In the genomic region with DNA sequence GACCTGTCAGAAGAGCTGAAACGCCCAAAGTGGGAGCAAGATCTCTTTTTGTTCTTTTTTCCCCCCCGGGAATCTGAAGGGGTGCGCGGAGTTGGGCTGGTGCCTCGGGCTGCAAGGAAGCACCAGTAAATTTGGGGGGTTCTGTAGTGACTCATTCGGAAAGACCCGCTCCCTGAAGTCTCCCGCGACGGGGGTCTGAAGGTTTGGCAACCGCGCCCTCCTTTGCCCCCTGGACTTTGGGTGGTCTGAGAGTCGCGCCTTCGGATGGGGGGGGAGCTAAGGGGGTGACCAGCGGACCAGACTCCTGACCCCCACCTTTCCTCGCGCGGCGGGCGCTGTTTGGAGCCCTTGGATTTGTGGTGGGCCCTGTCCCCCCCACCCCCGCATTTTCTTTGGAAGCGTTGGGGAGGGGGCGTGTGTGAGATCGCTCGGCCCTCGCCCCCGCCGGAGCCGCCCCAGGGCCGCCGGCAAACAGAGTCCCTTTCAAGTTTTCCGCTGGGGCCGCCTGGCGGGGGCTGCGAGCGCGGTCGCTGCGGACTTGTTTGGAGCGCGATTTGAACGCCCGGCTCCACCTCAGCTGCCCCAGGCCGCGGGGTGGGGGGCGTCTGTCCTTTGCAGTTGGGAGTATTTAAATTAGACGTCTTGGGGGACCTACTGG, we compare ENCODE assay signal across 8 cellular contexts. TPM values are rescaled to one million over a fixed set of nuclear protein-coding genes. Genes with fewer than 3 reads are reported as not detected.
DNase-seq lines count a peak whose midpoint lies in the region; ATAC-seq, FAIRE-seq and TF ChIP-seq lines count a peak whose summit lies in the region.

No MANE protein-coding gene starts in this region.

- H3K4me2 ChIP-seq in endothelial cell of umbilical vein (ENCODE audit: insufficient read depth, low read length), result peak overlapping the region; percentile 51

- CTCF ChIA-PET in endothelial cell of umbilical vein (lab: Charles Lee), result interaction anchor here (2.9 to 8.6 kb wide), 4 partner anchors 11 to 117 kb away, joined by 9 to 161 read pairs (median 56); no protein-coding TSS in a partner anchor

- peaks cover 0 to 2% (median 0%) of the 10 kb centered on the region in 9 donors for H3K9me3 Mint-ChIP-seq in naive thymus-derived CD8-positive, alpha-beta T cell

- H3K79me2 ChIP-seq in endothelial cell of umbilical vein (ENCODE audit: control insufficient read depth, insufficient read depth, low read length), result no peaks in the 10 kb centered on the region

- peaks cover 13 to 53% (median 29%) of the 10 kb centered on the region in 5 donors for H3K27me3 Mint-ChIP-seq in naive thymus-derived CD8-positive, alpha-beta T cell

- FAIRE-seq in endothelial cell of umbilical vein (lab: Jason Lieb, UNC), result no peak

- peaks cover 27% of the 10 kb centered on the region for H3K4me1 ChIP-seq in endothelial cell of umbilical vein (ENCODE audit: control insufficient read depth, extremely low read depth, insufficient read depth, low read length)

- dilution Hi-C loops in endothelial cell of umbilical vein (cut with MboI; ENCODE audit: extremely low pct_ligation_motif_present, low sequenced_read_pairs), result no loop called here

- no peaks in the 10 kb centered on the region for H4K20me1 ChIP-seq in endothelial cell of umbilical vein (replicated peaks; ENCODE audit: control insufficient read depth, extremely low read depth, insufficient read depth, low read length)

- peak overlapping the region; percentile 80 to 95 (median 90) for H3K4me3 Mint-ChIP-seq in naive thymus-derived CD8-positive, alpha-beta T cell

- no TSS peak for BruUV-seq in endothelial cell of umbilical vein (replicated peaks; lab: Mats Ljungman, UMichigan)

- peak overlapping the region in 6 of 10 donors; percentile 31 to 80 (median 52) for H3K27ac Mint-ChIP-seq in naive thymus-derived CD8-positive, alpha-beta T cell

- H3K9me3 ChIP-seq in SK-N-MC (ENCODE audit: low read depth, low read length), result no peaks in the 10 kb centered on the region
- no peaks in the 10 kb centered on the region for H3K9me3 ChIP-seq in endothelial cell of umbilical vein (replicated peaks; ENCODE audit: control insufficient read depth, insufficient read depth, low read length)

- POLR2A ChIA-PET in endothelial cell of umbilical vein (lab: Charles Lee), result no interaction called here
- POLR2A ChIA-PET in naive thymus-derived CD8-positive, alpha-beta T cell (lab: Charles Lee), result interaction anchor here (0.8 to 7.8 kb wide), 10 partner anchors 10 to 97 kb away, joined by 3 to 116 read pairs (median 4); a partner anchor contains a TSS

- in situ Hi-C loops in GM13977 (cut with MboI; ENCODE audit: low pct_unique_long_range_greater_than_20kb, low sequenced_read_pairs, unreplicated experiment), result no loop called here

- intact Hi-C loops in endothelial cell of umbilical vein (cut with micrococcal nuclease), result no loop called here

- ATAC-seq in naive thymus-derived CD8-positive, alpha-beta T cell, result no peak

- no peaks in the 10 kb centered on the region for H3K9me1 ChIP-seq in endothelial cell of umbilical vein (replicated peaks; ENCODE audit: control insufficient read depth, extremely low read depth, insufficient read depth, low read length)

- peaks cover 9 to 24% of the 10 kb centered on the region in 2 experiments for H3K27me3 ChIP-seq in endothelial cell of umbilical vein (ENCODE audit: control insufficient read depth in 2 of 2, insufficient read depth in 2 of 2, low read length in 2 of 2)

- H3K9ac ChIP-seq in SK-N-MC (ENCODE audit: insufficient read length) (peak overlapping the region; percentile 64), endothelial cell of umbilical vein (replicated peaks; ENCODE audit: extremely low read depth, insufficient read depth, low read length) (no peak overlapping the region)

- peaks cover 30 to 74% (median 58%) of the 10 kb centered on the region in 4 donors for H3K4me1 Mint-ChIP-seq in naive thymus-derived CD8-positive, alpha-beta T cell

- H3K4me3 ChIP-seq in SK-N-MC (peak overlapping the region; percentile 94), endothelial cell of umbilical vein (replicated peaks in 1 of 3; ENCODE audit: insufficient read depth in 1 of 3, low read depth in 1 of 3, low read length in 3 of 3) (peak overlapping the region; percentile 8 to 70 (median 33))

- TF ChIP-seq CTCF in GM13977 (IDR thresholded peaks at IDR 0.05; ENCODE audit: extremely low read depth, insufficient read depth, missing control alignments) (peak; percentile 50), endothelial cell of umbilical vein (IDR thresholded peaks at IDR 0.05; ENCODE audit: extremely low read depth in 1 of 2, insufficient read depth in 1 of 2, low read depth in 1 of 2, low read length in 2 of 2) (peak; percentile 14 to 58)

- no peak overlapping the region for H3K27ac ChIP-seq in SK-N-MC
- no peak overlapping the region for H3K27ac ChIP-seq in endothelial cell of umbilical vein (ENCODE audit: insufficient read depth, low read depth, low read length)

- H3K36me3 ChIP-seq in SK-N-MC (ENCODE audit: insufficient read depth, low read length) (no peaks in the 10 kb centered on the region), endothelial cell of umbilical vein (ENCODE audit: control insufficient read depth in 2 of 2, extremely low read depth in 1 of 2, insufficient read depth in 2 of 2, low read length in 2 of 2) (no peaks in the 10 kb centered on the region)

- peaks cover 0 to 3% (median 0%) of the 10 kb centered on the region in 3 donors for H3K36me3 Mint-ChIP-seq in naive thymus-derived CD8-positive, alpha-beta T cell

- DNase-seq in GM13977 (ENCODE audit: low spot score), result no peak
- no peak for DNase-seq in SK-N-MC (ENCODE audit: low read depth, low spot score)
- DNase-seq in endothelial cell of umbilical vein (ENCODE audit: low read depth, low spot score), result no peak
- peak in 1 of 10 donors; percentile 61 for DNase-seq in naive thymus-derived CD8-positive, alpha-beta T cell
- no peak for DNase-seq in effector CD8-positive, alpha-beta T cell (lab: John Stamatoyannopoulos, UW)
- no peak for DNase-seq in NCI-H1048 (lab: John Stamatoyannopoulos, UW)
- no peak for DNase-seq in AG20443 (ENCODE audit: low spot score)
- DNase-seq in kidney glomerular epithelial cell (lab: John Stamatoyannopoulos, UW), result no peak

- no peak for TF ChIP-seq POLR2A in endothelial cell of umbilical vein (IDR thresholded peaks at IDR 0.05; ENCODE audit: low read depth, low read length)

- H2AFZ ChIP-seq in endothelial cell of umbilical vein (ENCODE audit: low read depth, low read length), result no peak overlapping the region

TF ChIP-seq in endothelial cell of umbilical vein, 7 proteins besides CTCF, POLR2A, EP300 and RAD21:
- TF ChIP-seq MYC (IDR thresholded peaks at IDR 0.05; ENCODE audit: low read depth, low read length), result no peak
- peak; percentile 43 for TF ChIP-seq EZH2 (IDR thresholded peaks at IDR 0.05; ENCODE audit: borderline replicate concordance, low read depth, low read length, severe bottlenecking)
- no peak for TF ChIP-seq JUN (IDR thresholded peaks at IDR 0.05; ENCODE audit: borderline replicate concordance, insufficient read depth, insufficient read length, low read depth)
- TF ChIP-seq GATA2 (IDR thresholded peaks at IDR 0.05; ENCODE audit: insufficient read depth, insufficient read length, low read depth, low read length), result no peak
- TF ChIP-seq, protein P1, sequence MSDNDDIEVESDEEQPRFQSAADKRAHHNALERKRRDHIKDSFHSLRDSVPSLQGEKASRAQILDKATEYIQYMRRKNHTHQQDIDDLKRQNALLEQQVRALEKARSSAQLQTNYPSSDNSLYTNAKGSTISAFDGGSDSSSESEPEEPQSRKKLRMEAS (IDR thresholded peaks at IDR 0.05; ENCODE audit: insufficient read depth, insufficient read length), result no peak
- TF ChIP-seq POLR2AphosphoS5 (IDR thresholded peaks at IDR 0.05; ENCODE audit: insufficient read depth, low read depth, low read length), result no peak
- TF ChIP-seq FOS (IDR thresholded peaks at IDR 0.05; ENCODE audit: borderline replicate concordance, insufficient read depth, low read length), result no peak

RNA-seq across cellular contexts. Expression of a gene that starts 2.0 kb away (rescaled TPM):
- total RNA-seq in endothelial cell of umbilical vein, result 2.7 and 5.9 TPM in 2 replicates
- 5.5 and 8.2 TPM in 2 replicates for polyA plus RNA-seq in endothelial cell of umbilical vein
- polyA plus RNA-seq in endothelial cell of umbilical vein (2011; cell fraction: cytosol; rRNA removed), result 3.5 and 5.5 TPM in 2 replicates
- polyA plus RNA-seq in endothelial cell of umbilical vein (2011; cell fraction: nucleus; rRNA removed), result 2.2 and 3.2 TPM in 2 replicates
- 0.82 and 0.90 TPM in 2 replicates for polyA plus RNA-seq in endothelial cell of umbilical vein (2012)
- polyA minus RNA-seq in endothelial cell of umbilical vein, result 4.7 and 6.7 TPM in 2 replicates
- polyA minus RNA-seq in endothelial cell of umbilical vein (2011; cell fraction: cytosol; rRNA and poly(A)+ RNA removed), result 24.9 TPM
- polyA minus RNA-seq in endothelial cell of umbilical vein (2011; cell fraction: nucleus; rRNA and poly(A)+ RNA removed), result 1.1 and 1.8 TPM in 2 replicates
- total RNA-seq in naive thymus-derived CD8-positive, alpha-beta T cell, result 1 to 10 TPM; 6.8 to 8.3 TPM
- 10 to 100 TPM in 1 of 3 donors, 1 to 10 TPM in 2; 2.6 to 24.6 (median 3.7) TPM for polyA plus RNA-seq in naive thymus-derived CD8-positive, alpha-beta T cell
